In the genomic region with DNA sequence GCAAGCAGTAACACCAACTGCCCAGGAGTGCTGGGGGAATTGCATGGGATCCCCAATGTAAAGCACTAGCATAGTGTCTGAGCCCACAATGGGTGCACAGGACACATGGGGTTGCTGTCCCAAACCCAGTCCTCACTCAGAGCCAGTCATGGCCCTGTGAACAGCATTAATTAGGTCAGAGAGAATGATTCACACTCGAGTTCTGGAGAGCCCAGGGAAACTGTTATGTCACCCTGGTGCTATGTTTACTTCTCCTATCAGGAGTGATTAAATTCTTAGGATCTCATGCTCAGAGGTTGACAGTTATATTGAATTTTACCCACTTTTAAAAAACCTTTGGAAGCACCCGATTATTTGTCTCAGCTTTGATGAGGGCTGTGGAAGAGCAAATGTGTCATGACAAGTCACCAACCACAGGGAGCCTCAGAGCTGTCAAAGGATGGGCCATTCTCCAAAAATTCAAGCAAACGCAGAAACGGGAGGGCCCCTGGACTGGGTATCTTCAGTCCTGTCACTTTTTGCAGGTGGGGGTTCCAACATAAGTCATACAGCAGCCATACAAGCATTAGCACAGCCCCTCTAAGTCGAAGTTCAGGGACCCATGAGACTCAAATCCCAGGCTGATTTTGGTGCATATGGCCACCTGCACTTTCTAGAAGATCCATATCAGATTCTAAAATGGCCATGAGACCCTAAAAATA, we compare ENCODE assay signal across 8 cellular contexts. TPM values are rescaled to one million over a fixed set of nuclear protein-coding genes. Genes with fewer than 3 reads are reported as not detected.
A peak's percentile ranks its signal among the peaks of the same experiment; 100 is the strongest.
DNase-seq lines count a peak whose midpoint lies in the region; ATAC-seq and TF ChIP-seq lines count a peak whose summit lies in the region.

No MANE protein-coding gene starts in this region.

- H3K27ac Mint-ChIP-seq in type B pancreatic cell: peak overlapping the region; percentile 83

- H3K36me3 Mint-ChIP-seq in type B pancreatic cell: peaks cover 9% of the 10 kb centered on the region

- H2AFZ ChIP-seq in mammary epithelial cell (ENCODE audit: low read depth, low read length): peak overlapping the region; percentile 97

- H3K4me3 Mint-ChIP-seq in type B pancreatic cell: peak overlapping the region; percentile 89

- intact Hi-C loops in mammary epithelial cell (cut with micrococcal nuclease) (no loop called here), lower lobe of right lung (cut with DNase I) (no loop called here)

- peaks cover 53% of the 10 kb centered on the region for H3K4me1 Mint-ChIP-seq in type B pancreatic cell (ENCODE audit: unreplicated experiment)

- H3K4me1 ChIP-seq in BE2C (peaks cover 3% of the 10 kb centered on the region; the same call in 1 of the 2 replicates), mammary epithelial cell (ENCODE audit: insufficient read depth, low read length) (peaks cover 18% of the 10 kb centered on the region), lower lobe of right lung (peaks cover 51% of the 10 kb centered on the region)

- DNase-seq in BE2C (no peak), LHCN-M2 (ENCODE audit: low read depth) (peak; percentile 62), mammary epithelial cell (peak; percentile 60), lower lobe of right lung (no peak), type B pancreatic cell (ENCODE audit: extremely low spot score, unreplicated experiment) (peak; percentile 34), NCI-H748 (lab: John Stamatoyannopoulos, UW; ENCODE audit: unreplicated experiment) (no peak)
- DNase-seq in activated effector memory CD4-positive, alpha-beta T cell treated with Interleukin-2 at 50 U/mL for 16 hours: no peak

- no peaks in the 10 kb centered on the region for H4K20me1 ChIP-seq in mammary epithelial cell (ENCODE audit: insufficient read depth, low read length)

- WGBS in mammary epithelial cell (ENCODE audit: low coverage, missing lambda C conversion rate): 18% methylated on average over 5 of the region's 5 CpGs

- no peaks in the 10 kb centered on the region for H3K9me3 Mint-ChIP-seq in type B pancreatic cell

- no TSS peak for BruUV-seq in mammary epithelial cell (replicated peaks; lab: Mats Ljungman, UMichigan)

- H3K79me2 ChIP-seq in mammary epithelial cell (ENCODE audit: insufficient read depth, low read length): peaks cover 11% of the 10 kb centered on the region

- H3K9me3 ChIP-seq in BE2C (no peaks in the 10 kb centered on the region), mammary epithelial cell (replicated peaks; ENCODE audit: insufficient read depth, low read length) (no peaks in the 10 kb centered on the region), lower lobe of right lung (no peaks in the 10 kb centered on the region)

- in situ Hi-C loops in mammary epithelial cell (cut with MboI; ENCODE audit: low sequenced_read_pairs in 2 of 2): no loop called here

- H3K27me3 Mint-ChIP-seq in type B pancreatic cell: no peaks in the 10 kb centered on the region

- ATAC-seq in lower lobe of right lung: peak; percentile 41 to 78
- ATAC-seq in HG02840 (IDR thresholded peaks at IDR 0.05; ENCODE audit: low FRiP score, unreplicated experiment): no peak

- H3K36me3 ChIP-seq in BE2C: no peaks in the 10 kb centered on the region
- H3K36me3 ChIP-seq in mammary epithelial cell (ENCODE audit: insufficient read depth, low read length): no peaks in the 10 kb centered on the region
- H3K36me3 ChIP-seq in lower lobe of right lung: peaks cover 13% of the 10 kb centered on the region

- H3K9ac ChIP-seq in mammary epithelial cell (ENCODE audit: insufficient read depth, low read length): no peak overlapping the region

- dilution Hi-C loops in mammary epithelial cell (cut with HindIII; ENCODE audit: low sequenced_read_pairs): no loop called here

- no peaks in the 10 kb centered on the region for H3K27me3 ChIP-seq in BE2C
- H3K27me3 ChIP-seq in mammary epithelial cell (ENCODE audit: insufficient read depth, low read length): no peaks in the 10 kb centered on the region
- no peaks in the 10 kb centered on the region for H3K27me3 ChIP-seq in lower lobe of right lung (ENCODE audit: low read depth)

- H3K27ac ChIP-seq in mammary epithelial cell (ENCODE audit: insufficient read depth, low read depth, low read length) (peak overlapping the region; percentile 49), lower lobe of right lung (peak overlapping the region; percentile 94)

- peak overlapping the region; percentile 71 for H3K4me3 ChIP-seq in BE2C (ENCODE audit: low read depth, low read length)
- H3K4me3 ChIP-seq in mammary epithelial cell (replicated peaks in 1 of 3; ENCODE audit: insufficient read depth in 1 of 3, low read depth in 2 of 3, low read length in 3 of 3): peak overlapping the region; percentile 75 to 87 (median 80)
- H3K4me3 ChIP-seq in lower lobe of right lung: peak overlapping the region; percentile 78

- CTCF ChIA-PET in mammary epithelial cell (lab: Charles Lee; ENCODE audit: low non-redundant PET): no interaction called here

- peak overlapping the region; percentile 84 for H3K4me2 ChIP-seq in mammary epithelial cell (ENCODE audit: insufficient read depth, low read depth, low read length)

- TF ChIP-seq CTCF in BE2C (IDR thresholded peaks at IDR 0.05; ENCODE audit: low read depth, low read length): no peak
- no peak for TF ChIP-seq CTCF in mammary epithelial cell (conservative IDR thresholded peaks at IDR 0.05 in 1 of 2, IDR thresholded peaks at IDR 0.05 in 1 of 2; ENCODE audit: extremely low read depth in 1 of 2, insufficient read depth in 1 of 2, low read depth in 1 of 2, low read length in 2 of 2)
- no peak for TF ChIP-seq CTCF in lower lobe of right lung (IDR thresholded peaks at IDR 0.05)
- TF ChIP-seq CTCF in type B pancreatic cell (conservative IDR thresholded peaks at IDR 0.05): no peak

RNA-seq across cellular contexts. Expression of a gene that starts 1.3 kb away (rescaled TPM):
- 9.3 TPM for polyA plus RNA-seq in BE2C (2012; ENCODE audit: insufficient read depth, insufficient read length, low read depth)
- total RNA-seq in LHCN-M2 (2014; rRNA removed) (16.9 and 29.5 TPM in 2 replicates), mammary epithelial cell (1 to 10 TPM; 1.4 to 4.0 TPM), lower lobe of right lung (49.0 TPM), type B pancreatic cell (ENCODE audit: low replicate concordance) (22.7 and 27.9 TPM in 2 replicates)
- 14.2 TPM for polyA plus RNA-seq in LHCN-M2 (2012)
- 3.4 TPM for polyA plus RNA-seq in mammary epithelial cell
- polyA minus RNA-seq in mammary epithelial cell: 8.9 TPM

RNA-seq across cellular contexts. Expression of a gene that starts 20.3 kb away (rescaled TPM):
- 7.4 TPM for polyA plus RNA-seq in BE2C (2012; ENCODE audit: insufficient read depth, insufficient read length, low read depth)
- total RNA-seq in LHCN-M2 (2014; rRNA removed): 4.6 and 10.0 TPM in 2 replicates
- 11.8 TPM for polyA plus RNA-seq in LHCN-M2 (2012)
- 10 to 100 TPM; 25.0 to 45.6 TPM for total RNA-seq in mammary epithelial cell
- polyA plus RNA-seq in mammary epithelial cell: 139 TPM
- polyA minus RNA-seq in mammary epithelial cell: 230 TPM
- total RNA-seq in lower lobe of right lung: 108 TPM
- 25.7 and 53.0 TPM in 2 replicates for total RNA-seq in type B pancreatic cell (ENCODE audit: low replicate concordance)

RNA-seq across cellular contexts. Expression of a gene that starts 42.4 kb away (rescaled TPM):
- polyA plus RNA-seq in BE2C (2012; ENCODE audit: insufficient read depth, insufficient read length, low read depth): 46.3 TPM
- 21.8 and 23.5 TPM in 2 replicates for total RNA-seq in LHCN-M2 (2014; rRNA removed)
- 9.4 TPM for polyA plus RNA-seq in LHCN-M2 (2012)
- 1 to 10 TPM; 7.2 to 7.7 TPM for total RNA-seq in mammary epithelial cell
- polyA plus RNA-seq in mammary epithelial cell: 2.7 TPM
- 1.9 TPM for polyA minus RNA-seq in mammary epithelial cell
- total RNA-seq in lower lobe of right lung: 22.1 TPM
- total RNA-seq in type B pancreatic cell (ENCODE audit: low replicate concordance): 23.5 and 39.0 TPM in 2 replicates

RNA-seq across cellular contexts. Expression of a gene that starts 47.2 kb away (rescaled TPM):
- polyA plus RNA-seq in BE2C (2012; ENCODE audit: insufficient read depth, insufficient read length, low read depth): not detected
- not detected in 2 replicates for total RNA-seq in LHCN-M2 (2014; rRNA removed)
- polyA plus RNA-seq in LHCN-M2 (2012): not detected
- not detected for total RNA-seq in mammary epithelial cell
- not detected for polyA plus RNA-seq in mammary epithelial cell
- not detected for polyA minus RNA-seq in mammary epithelial cell
- total RNA-seq in lower lobe of right lung: not detected
- total RNA-seq in type B pancreatic cell (ENCODE audit: low replicate concordance): 0.40 and 1.2 TPM in 2 replicates

Comparison
In these comparisons a context has a peak if more than half of its experiments do, and no peak if none do; other contexts are left out.
1. DNase-seq: peak in LHCN-M2 (single experiment), mammary epithelial cell (single experiment) and type B pancreatic cell (single experiment); none in BE2C (single experiment), lower lobe of right lung (single experiment), NCI-H748 (single experiment) and activated effector memory CD4-positive, alpha-beta T cell treated with Interleukin-2 at 50 U/mL for 16 hours (single experiment).
2. Peak in every context shown above with its lines, with median percentiles within 50 percentile points of each other: H3K4me3 ChIP-seq.